Comparison of ENCODE assay signal across 7 cellular contexts in the genomic region with DNA sequence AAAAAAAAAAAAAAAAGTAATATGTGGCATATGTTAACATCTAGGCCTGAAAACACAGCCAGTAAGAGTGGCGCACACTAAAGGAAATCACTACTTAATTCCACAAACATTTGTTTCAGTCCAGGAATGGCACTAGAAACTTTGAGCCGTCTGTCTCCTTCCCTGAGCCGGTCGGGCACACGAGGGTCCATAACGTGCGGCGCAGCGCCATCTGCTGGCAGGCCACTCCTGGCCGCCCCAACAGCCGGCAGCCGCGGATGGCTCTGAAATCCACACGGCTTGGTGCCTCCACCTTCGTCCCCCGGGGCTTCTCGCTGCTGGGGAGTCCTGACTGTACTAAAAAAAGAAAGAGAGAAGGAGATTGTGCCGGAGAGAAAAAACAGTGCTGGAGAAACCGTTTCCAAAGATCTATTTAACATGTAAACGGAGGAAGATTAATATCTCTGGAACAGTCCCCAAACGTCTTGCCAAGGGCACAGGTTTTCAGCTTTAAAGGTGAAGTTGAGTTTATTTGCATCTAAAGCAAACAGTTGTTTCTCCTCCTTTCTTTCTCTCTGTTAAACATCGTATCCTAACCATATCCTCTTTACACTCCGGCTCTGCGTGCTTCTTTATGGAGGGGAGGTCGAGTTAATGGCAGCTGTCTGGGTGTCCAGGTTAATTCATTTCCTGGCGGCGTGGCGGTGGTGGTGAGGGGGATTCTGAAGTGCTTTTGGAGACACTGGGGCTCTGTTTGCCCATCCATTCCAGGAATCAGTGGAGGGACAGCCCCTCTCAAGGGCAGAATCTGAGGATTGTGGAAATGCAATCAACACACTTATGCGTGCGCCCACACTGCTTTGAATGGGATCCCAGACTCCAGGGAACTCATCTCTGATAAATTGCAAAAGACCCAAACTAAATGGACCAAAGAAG.
DNase-seq lines count a peak whose midpoint lies in the region; ATAC-seq and TF ChIP-seq lines count a peak whose summit lies in the region.

No MANE protein-coding gene starts in this region.

- peak; percentile 93 for ATAC-seq in GM21786 (IDR thresholded peaks at IDR 0.05; ENCODE audit: unreplicated experiment)

- no peaks in the 10 kb centered on the region for H3K4me1 ChIP-seq in Peyer's patch
- no peaks in the 10 kb centered on the region for H3K4me1 ChIP-seq in hepatocyte (ENCODE audit: insufficient read depth)
- H3K4me1 ChIP-seq in skeletal muscle satellite cell (ENCODE audit: control insufficient read depth, insufficient read depth, low read length), result no peaks in the 10 kb centered on the region

- H3K9me3 ChIP-seq in Peyer's patch (no peaks in the 10 kb centered on the region), hepatocyte (ENCODE audit: low read depth) (no peaks in the 10 kb centered on the region), skeletal muscle satellite cell (replicated peaks; ENCODE audit: low read length) (no peaks in the 10 kb centered on the region)

- peak; percentile 96 for TF ChIP-seq CTCF in GM10248 (IDR thresholded peaks at IDR 0.05; ENCODE audit: control extremely low read depth, extremely low read depth, low read depth, missing control alignments)
- peak in 5 of 6 experiments; percentile 26 to 66 (median 62) for TF ChIP-seq CTCF in Peyer's patch (IDR thresholded peaks at IDR 0.05)
- TF ChIP-seq CTCF in hepatocyte (IDR thresholded peaks at IDR 0.05; ENCODE audit: poor library complexity), result peak; percentile 99

- H2AFZ ChIP-seq in hepatocyte, result peak overlapping the region; percentile 28

- no peaks in the 10 kb centered on the region for H3K79me2 ChIP-seq in hepatocyte

- H3K4me2 ChIP-seq in hepatocyte, result peak overlapping the region; percentile 70
- H3K4me2 ChIP-seq in skeletal muscle satellite cell (ENCODE audit: low read length), result peak overlapping the region; percentile 40

- peak; percentile 68 for DNase-seq in GM10248 (ENCODE audit: extremely low spot score)
- peak; percentile 66 for DNase-seq in KBM-7
- DNase-seq in Peyer's patch, result peak in 2 of 3 donors; percentile 75 to 76
- peak in 55 of 58 donors; percentile 5 to 90 (median 67) for DNase-seq in anterior cingulate cortex (lab: John Stamatoyannopoulos, UW)
- DNase-seq in hepatocyte (ENCODE audit: low spot score), result peak; percentile 93

- H3K27me3 ChIP-seq in Peyer's patch (no peaks in the 10 kb centered on the region), hepatocyte (peaks cover 60% of the 10 kb centered on the region), skeletal muscle satellite cell (ENCODE audit: control insufficient read depth, insufficient read depth, low read length) (peaks cover 14% of the 10 kb centered on the region)

- H4K20me1 ChIP-seq in hepatocyte (ENCODE audit: insufficient read depth, poor library complexity, severe bottlenecking), result no peaks in the 10 kb centered on the region

- no peak overlapping the region for H3K9ac ChIP-seq in skeletal muscle satellite cell (ENCODE audit: low read depth, low read length)

- in situ Hi-C loops in KBM-7 (cut with MboI; ENCODE audit: low pct_unique_long_range_greater_than_20kb, low sequenced_read_pairs), result no loop called here

- H3K4me3 ChIP-seq in Peyer's patch, result no peak overlapping the region
- no peak overlapping the region for H3K4me3 ChIP-seq in hepatocyte
- H3K4me3 ChIP-seq in skeletal muscle satellite cell (ENCODE audit: low read length), result no peak overlapping the region

- H3K36me3 ChIP-seq in Peyer's patch (no peaks in the 10 kb centered on the region), hepatocyte (replicated peaks; ENCODE audit: insufficient read depth, low read depth) (no peaks in the 10 kb centered on the region), skeletal muscle satellite cell (ENCODE audit: insufficient read depth, low read length) (no peaks in the 10 kb centered on the region)

- no peaks in the 10 kb centered on the region for H3K9me2 ChIP-seq in hepatocyte (replicated peaks; ENCODE audit: insufficient read depth)

- no peak overlapping the region for H3K27ac ChIP-seq in Peyer's patch
- H3K27ac ChIP-seq in hepatocyte, result peak overlapping the region; percentile 69

- CTCF ChIA-PET in GM10248 (lab: Yijun Ruan, JAX), result interaction anchor here (0.9 kb wide), 1 partner anchor 13 kb away, joined by 3 read pairs; no protein-coding TSS in a partner anchor

- 19% methylated on average over 30 of the region's 30 CpGs for WGBS in hepatocyte (ENCODE audit: low lambda C conversion rate, missing lambda C conversion rate)

- POLR2A ChIA-PET in GM10248 (lab: Yijun Ruan, JAX), result no interaction called here

- no peak for TF ChIP-seq POLR2A in Peyer's patch (IDR thresholded peaks at IDR 0.05)
